15 cellular contexts compared by ENCODE assay signal in genomic region chr3:26799679-26800317, GRCh38.
"Had no signal": no experiment of that assay in that cellular context is flagged by ENCODE, and none has a peak within 500 bp of the region (broad histone marks: within the 10 kb centered on the region; RNA-seq: fewer than 3 reads in every experiment).

No MANE protein-coding gene starts in this region.

- H3K27ac ChIP-seq: cardiac muscle cell, dorsolateral prefrontal cortex, ovary, sigmoid colon, spleen, stomach, testis, VCaP had no signal

- H3K4me3 ChIP-seq: cardiac muscle cell, dorsolateral prefrontal cortex, lung, ovary, sigmoid colon, spleen, stomach, testis had no signal

- H3K9me3 ChIP-seq: ovary, sigmoid colon, stomach, testis had no signal

- DNase-seq: activated CD4-positive, alpha-beta memory T cell treated with anti-CD3 and anti-CD28 coated beads, Interleukin-2, amount 10 ng/mL, durations not matched to agents 7 days and 5 days; activated gamma-delta T cell; activated T-cell treated with anti-CD3 and anti-CD28 coated beads, Interleukin-2, amount 50 U/mL, for 24 hours; dorsolateral prefrontal cortex; left colon; ovary; sigmoid colon; spleen; stomach; testis had no signal

- H3K27me3 ChIP-seq: cardiac muscle cell, dorsolateral prefrontal cortex, ovary, sigmoid colon, spleen, stomach, testis had no signal

- H3K36me3 ChIP-seq: cardiac muscle cell, ovary, sigmoid colon, spleen, stomach had no signal

- H3K4me1 ChIP-seq: sigmoid colon, spleen, stomach, testis had no signal

- ATAC-seq: activated naive CD4-positive, alpha-beta T cell treated with anti-CD3 and anti-CD28 coated beads, Interleukin-2, amount 50 U/mL, for 72 hours; left colon had no signal

- FAIRE-seq: endometrium had no signal
